In genomic region chr2:172930871-172931255, GRCh38 we compare ENCODE assay signal across 13 cellular contexts.
DNase-seq lines count a peak whose midpoint lies in the region; ATAC-seq and TF ChIP-seq lines count a peak whose summit lies in the region.
"Had no signal": no experiment of that assay in that cellular context is flagged by ENCODE, and none has a peak within 500 bp of the region (broad histone marks: within the 10 kb centered on the region; RNA-seq: fewer than 3 reads in every experiment).

No MANE protein-coding gene starts in this region.

- H3F3A ChIP-seq in Loucy (ENCODE audit: low read depth): no peaks in the 10 kb centered on the region

- H4K20me1 ChIP-seq in Loucy (ENCODE audit: insufficient read depth, low read length, poor library complexity, severe bottlenecking): no peaks in the 10 kb centered on the region

- intact Hi-C loops in gastrocnemius medialis (cut with DNase I; ENCODE audit: low total_unique reads): loop anchor here (1.0 kb wide), 1 partner anchor 67 kb away; no protein-coding TSS in a partner anchor

- H3K36me3 ChIP-seq in Loucy (ENCODE audit: insufficient read depth, low read length): no peaks in the 10 kb centered on the region
- H3K36me3 ChIP-seq in gastrocnemius medialis: no peaks in the 10 kb centered on the region
- H3K36me3 ChIP-seq: uterus had no signal

- DNase-seq in NCI-H748 treated with DMSO at 0.1 percent for 48 hours (lab: John Stamatoyannopoulos, UW) (peak; percentile 36), epithelial cell of prostate (ENCODE audit: low read depth, low spot score) (no peak), gastrocnemius medialis (no peak)
- DNase-seq in activated T-cell treated with anti-CD3 and anti-CD28 coated beads, Interleukin-2, amount 50 U/mL, for 48 hours: no peak
- no peak for DNase-seq in T-helper 2 cell treated with Interferon-gamma antibody and Interleukin-4, amounts not matched to agents 5 μg/mL and 100 μg/mL, for 36 hours (ENCODE audit: low spot score)
- DNase-seq: activated CD4-positive, alpha-beta T cell treated with anti-CD3 and anti-CD28 coated beads, Interleukin-2, amount 50 U/mL, for 4 hours; aorta; CD4-positive, alpha-beta memory T cell; midbrain; posterior cingulate gyrus had no signal

- no peaks in the 10 kb centered on the region for H3K36me3 Mint-ChIP-seq in T-helper 2 cell treated with Interferon-gamma antibody and Interleukin-4, amounts not matched to agents 5 μg/mL and 100 μg/mL, for 36 hours (ENCODE audit: low read depth)
- H3K36me3 Mint-ChIP-seq: CD4-positive, alpha-beta memory T cell had no signal

- H3K4me1 ChIP-seq in Loucy (ENCODE audit: insufficient read depth, low read length, poor library complexity, severe bottlenecking): peaks cover 11% of the 10 kb centered on the region
- H3K4me1 ChIP-seq in gastrocnemius medialis: peaks cover 12 to 20% of the 10 kb centered on the region in 2 donors
- H3K4me1 ChIP-seq: uterus had no signal

- H3K4me2 ChIP-seq in Loucy (ENCODE audit: low read depth, low read length, poor library complexity, severe bottlenecking): peak overlapping the region; percentile 61

- H3K9ac ChIP-seq in Loucy (ENCODE audit: low read depth, low read length, poor library complexity, severe bottlenecking): no peak overlapping the region

- H3K4me3 ChIP-seq in Loucy (ENCODE audit: low read length, poor library complexity, severe bottlenecking) (no peak overlapping the region), gastrocnemius medialis (no peak overlapping the region)
- H3K4me3 ChIP-seq: uterus had no signal

- H3K9me3 Mint-ChIP-seq in T-helper 2 cell treated with Interferon-gamma antibody and Interleukin-4, amounts not matched to agents 5 μg/mL and 100 μg/mL, for 36 hours: no peaks in the 10 kb centered on the region
- H3K9me3 Mint-ChIP-seq: CD4-positive, alpha-beta memory T cell had no signal

- peaks cover 10% of the 10 kb centered on the region for H3K27me3 Mint-ChIP-seq in T-helper 2 cell treated with Interferon-gamma antibody and Interleukin-4, amounts not matched to agents 5 μg/mL and 100 μg/mL, for 36 hours (ENCODE audit: low read depth)

- in situ Hi-C loops in gastrocnemius medialis (cut with MboI; ENCODE audit: low sequenced_read_pairs in 4 of 4): loop anchor here (5.0 to 25.0 kb wide), 6 partner anchors 64 to 126 kb away; no protein-coding TSS in a partner anchor

- peak; percentile 3 to 7 for ATAC-seq in gastrocnemius medialis
- ATAC-seq in HG02981 (IDR thresholded peaks at IDR 0.05; ENCODE audit: unreplicated experiment): no peak

- peak overlapping the region; percentile 23 for H3K27ac ChIP-seq in epithelial cell of prostate
- peak overlapping the region; percentile 51 to 67 (median 62) for H3K27ac ChIP-seq in gastrocnemius medialis

- no peaks in the 10 kb centered on the region for H3K9me2 ChIP-seq in Loucy (replicated peaks; ENCODE audit: low read depth, low read length)

- H3K79me2 ChIP-seq in Loucy (ENCODE audit: insufficient read depth, low read length): no peaks in the 10 kb centered on the region

- TF ChIP-seq CTCF in Loucy (conservative IDR thresholded peaks at IDR 0.05; ENCODE audit: low read length) (no peak), gastrocnemius medialis (IDR thresholded peaks at IDR 0.05 in 4 of 5, conservative IDR thresholded peaks at IDR 0.05 in 1 of 5) (no peak)

- H3K4me3 Mint-ChIP-seq in T-helper 2 cell treated with Interferon-gamma antibody and Interleukin-4, amounts not matched to agents 5 μg/mL and 100 μg/mL, for 36 hours: no peak overlapping the region

- no peak overlapping the region for H3K27ac Mint-ChIP-seq in T-helper 2 cell treated with Interferon-gamma antibody and Interleukin-4, amounts not matched to agents 5 μg/mL and 100 μg/mL, for 36 hours
- H3K27ac Mint-ChIP-seq: CD4-positive, alpha-beta memory T cell had no signal

- no peaks in the 10 kb centered on the region for H3K27me3 ChIP-seq in Loucy (ENCODE audit: insufficient read depth, low read length, poor library complexity, severe bottlenecking)
- no peaks in the 10 kb centered on the region for H3K27me3 ChIP-seq in gastrocnemius medialis
- H3K27me3 ChIP-seq: uterus had no signal

- TF ChIP-seq POLR2A in gastrocnemius medialis (IDR thresholded peaks at IDR 0.05): no peak

- peaks cover 4% of the 10 kb centered on the region for H3K4me1 Mint-ChIP-seq in T-helper 2 cell treated with Interferon-gamma antibody and Interleukin-4, amounts not matched to agents 5 μg/mL and 100 μg/mL, for 36 hours (ENCODE audit: low read depth)

- H2AFZ ChIP-seq in Loucy (ENCODE audit: low read length): no peak overlapping the region

- H3K9me3 ChIP-seq in Loucy (ENCODE audit: insufficient read depth, low read depth, low read length) (no peaks in the 10 kb centered on the region), gastrocnemius medialis (no peaks in the 10 kb centered on the region)
- H3K9me3 ChIP-seq: uterus had no signal
